In the genomic region with DNA sequence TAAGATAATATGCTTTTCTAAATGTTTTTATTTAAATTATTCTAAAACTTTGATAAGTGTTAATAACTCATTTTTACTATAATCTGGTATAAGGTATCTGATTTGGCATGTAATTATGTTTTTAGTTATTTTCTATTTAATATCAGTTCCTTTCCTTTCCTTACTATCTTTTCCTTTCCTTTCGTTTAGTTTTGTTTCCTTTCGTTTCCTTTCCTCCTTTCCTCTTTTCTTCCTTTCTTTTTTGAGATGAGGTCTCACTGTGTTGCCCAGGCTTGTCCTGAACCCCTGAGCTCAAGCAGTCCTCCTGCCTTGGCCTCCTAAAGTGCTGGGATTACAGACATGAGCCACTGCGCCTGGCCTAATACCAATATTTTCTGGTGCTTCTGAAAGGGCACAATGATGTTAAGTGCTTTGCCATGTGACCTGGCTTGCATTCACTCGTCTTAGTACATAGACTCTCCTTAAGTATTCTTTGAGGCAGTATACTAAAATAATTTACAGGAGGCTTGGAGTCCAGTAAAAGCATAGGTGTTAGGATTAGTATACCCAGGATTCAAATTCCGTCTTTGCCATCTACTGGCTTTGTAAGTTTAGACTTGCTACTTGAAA, we compare ENCODE assay signal across 15 cellular contexts. TPM values are rescaled to one million over a fixed set of nuclear protein-coding genes. Genes with fewer than 3 reads are reported as not detected.
DNase-seq lines count a peak whose midpoint lies in the region; ATAC-seq and TF ChIP-seq lines count a peak whose summit lies in the region.
"Had no signal": no experiment of that assay in that cellular context is flagged by ENCODE, and none has a peak within 500 bp of the region (broad histone marks: within the 10 kb centered on the region; RNA-seq: fewer than 3 reads in every experiment).

No MANE protein-coding gene starts in this region.

- H3K9me3 ChIP-seq in vagina, result no peaks in the 10 kb centered on the region
- H3K9me3 ChIP-seq: BLaER1 treated with 17β-estradiol and CSF1 and Interleukin-3, amounts not matched to agents 10 nM and 100 nM; prostate gland had no signal

- ATAC-seq in stimulated activated naive CD8-positive, alpha-beta T cell treated with anti-CD3 and anti-CD28 coated beads, Interleukin-15, Interleukin-2, amounts not matched to agents 100 U/mL and 50 U/mL, for 24 hours, result no peak
- ATAC-seq in activated CD8-positive, alpha-beta T cell treated with anti-CD3 and anti-CD28 coated beads, Interleukin-2, amount 10 ng/mL, durations not matched to agents 7 days and 5 days, result no peak
- ATAC-seq in HG03175 (IDR thresholded peaks at IDR 0.05; ENCODE audit: unreplicated experiment) (no peak), HG02571 (IDR thresholded peaks at IDR 0.05; ENCODE audit: unreplicated experiment) (no peak)
- ATAC-seq: stimulated activated naive CD8-positive, alpha-beta T cell treated with anti-CD3 and anti-CD28 coated beads, Interleukin-15, amount 100 ng/mL, for 72 hours had no signal

- peaks cover 65% of the 10 kb centered on the region for H3K36me3 Mint-ChIP-seq in stimulated activated naive CD8-positive, alpha-beta T cell treated with anti-CD3 and anti-CD28 coated beads, Interleukin-15, Interleukin-2, amounts not matched to agents 100 ng/mL and 50 ng/mL, for 24 hours (ENCODE audit: low read depth)
- peaks cover 51% of the 10 kb centered on the region for H3K36me3 Mint-ChIP-seq in activated CD8-positive, alpha-beta T cell treated with anti-CD3 and anti-CD28 coated beads, Interleukin-2, amount 10 ng/mL, durations not matched to agents 7 days and 5 days (ENCODE audit: low read depth)

- POLR2A ChIA-PET in activated CD8-positive, alpha-beta T cell treated with anti-CD3 and anti-CD28 coated beads, Interleukin-2, amount 10 ng/mL, durations not matched to agents 7 days and 5 days (lab: Charles Lee), result interaction anchor here (1.0 kb wide), 1 partner anchor 18 kb away, joined by 4 read pairs; a partner anchor contains a TSS

- CTCF ChIA-PET in activated CD8-positive, alpha-beta T cell treated with anti-CD3 and anti-CD28 coated beads, Interleukin-2, amount 10 ng/mL, durations not matched to agents 7 days and 5 days (lab: Charles Lee), result no interaction called here

- peaks cover 3 to 11% of the 10 kb centered on the region in 2 donors for H3K36me3 ChIP-seq in vagina
- H3K36me3 ChIP-seq: prostate gland had no signal

- H3K27me3 Mint-ChIP-seq in stimulated activated naive CD8-positive, alpha-beta T cell treated with anti-CD3 and anti-CD28 coated beads, Interleukin-15, Interleukin-2, amounts not matched to agents 100 ng/mL and 50 ng/mL, for 24 hours, result no peaks in the 10 kb centered on the region
- H3K27me3 Mint-ChIP-seq in activated CD8-positive, alpha-beta T cell treated with anti-CD3 and anti-CD28 coated beads, Interleukin-2, amount 10 ng/mL, durations not matched to agents 7 days and 5 days (ENCODE audit: low read depth), result no peaks in the 10 kb centered on the region
- H3K27me3 Mint-ChIP-seq: stimulated activated naive CD8-positive, alpha-beta T cell treated with anti-CD3 and anti-CD28 coated beads, Interleukin-15, amount 100 ng/mL, for 72 hours had no signal

- H3K27ac Mint-ChIP-seq in stimulated activated naive CD8-positive, alpha-beta T cell treated with anti-CD3 and anti-CD28 coated beads, Interleukin-15, Interleukin-2, amounts not matched to agents 100 ng/mL and 50 ng/mL, for 24 hours, result peak overlapping the region; percentile 46
- peak overlapping the region; percentile 66 for H3K27ac Mint-ChIP-seq in activated CD8-positive, alpha-beta T cell treated with anti-CD3 and anti-CD28 coated beads, Interleukin-2, amount 10 ng/mL, durations not matched to agents 7 days and 5 days

- peaks cover 26% of the 10 kb centered on the region for H3K4me1 ChIP-seq in vagina
- H3K4me1 ChIP-seq: prostate gland had no signal

- H3K4me3 ChIP-seq in vagina, result no peak overlapping the region
- H3K4me3 ChIP-seq: BLaER1 treated with 17β-estradiol and CSF1 and Interleukin-3, amounts not matched to agents 10 nM and 100 nM; prostate gland had no signal

- intact Hi-C loops in vagina (cut with DNase I), result no loop called here

- no peak for TF ChIP-seq CTCF in vagina (IDR thresholded peaks at IDR 0.05)

- DNase-seq in stimulated activated naive CD8-positive, alpha-beta T cell treated with anti-CD3 and anti-CD28 coated beads, Interleukin-15, Interleukin-2, amounts not matched to agents 100 U/mL and 50 U/mL, for 24 hours, result no peak
- no peak for DNase-seq in activated CD8-positive, alpha-beta T cell treated with anti-CD3 and anti-CD28 coated beads, Interleukin-2, amount 10 ng/mL, durations not matched to agents 7 days and 5 days
- DNase-seq in fibroblast of the conjunctiva (ENCODE audit: low read depth) (peak; percentile 27), vagina (ENCODE audit: extremely low spot score in 2 of 2) (no peak), kidney tubule cell (ENCODE audit: low spot score) (no peak)
- DNase-seq: GF-D8; Kasumi-1; NCI-H2081; stimulated activated CD4-positive, alpha-beta T cell treated with anti-CD3 and anti-CD28 coated beads, Interleukin-4, amount 100 ng/mL, for 24 hours; stimulated activated naive CD8-positive, alpha-beta T cell treated with anti-CD3 and anti-CD28 coated beads, Interleukin-15, amount 100 ng/mL, for 72 hours had no signal

- no peak for TF ChIP-seq POLR2A in vagina (IDR thresholded peaks at IDR 0.05)

- no peak overlapping the region for H3K4me3 Mint-ChIP-seq in stimulated activated naive CD8-positive, alpha-beta T cell treated with anti-CD3 and anti-CD28 coated beads, Interleukin-15, Interleukin-2, amounts not matched to agents 100 ng/mL and 50 ng/mL, for 24 hours
- no peak overlapping the region for H3K4me3 Mint-ChIP-seq in activated CD8-positive, alpha-beta T cell treated with anti-CD3 and anti-CD28 coated beads, Interleukin-2, amount 10 ng/mL, durations not matched to agents 7 days and 5 days
- H3K4me3 Mint-ChIP-seq: stimulated activated naive CD8-positive, alpha-beta T cell treated with anti-CD3 and anti-CD28 coated beads, Interleukin-15, amount 100 ng/mL, for 72 hours had no signal

- peak overlapping the region; percentile 77 for H3K27ac ChIP-seq in vagina
- H3K27ac ChIP-seq: BLaER1 treated with 17β-estradiol and CSF1 and Interleukin-3, amounts not matched to agents 10 nM and 100 nM; prostate gland had no signal

- no peaks in the 10 kb centered on the region for H3K9me3 Mint-ChIP-seq in stimulated activated naive CD8-positive, alpha-beta T cell treated with anti-CD3 and anti-CD28 coated beads, Interleukin-15, Interleukin-2, amounts not matched to agents 100 ng/mL and 50 ng/mL, for 24 hours
- H3K9me3 Mint-ChIP-seq in activated CD8-positive, alpha-beta T cell treated with anti-CD3 and anti-CD28 coated beads, Interleukin-2, amount 10 ng/mL, durations not matched to agents 7 days and 5 days (ENCODE audit: insufficient read depth), result no peaks in the 10 kb centered on the region
- H3K9me3 Mint-ChIP-seq: stimulated activated naive CD8-positive, alpha-beta T cell treated with anti-CD3 and anti-CD28 coated beads, Interleukin-15, amount 100 ng/mL, for 72 hours had no signal

- no peaks in the 10 kb centered on the region for H3K27me3 ChIP-seq in vagina
- H3K27me3 ChIP-seq: BLaER1 treated with 17β-estradiol and CSF1 and Interleukin-3, amounts not matched to agents 10 nM and 100 nM had no signal

- peaks cover 50% of the 10 kb centered on the region for H3K4me1 Mint-ChIP-seq in stimulated activated naive CD8-positive, alpha-beta T cell treated with anti-CD3 and anti-CD28 coated beads, Interleukin-15, Interleukin-2, amounts not matched to agents 100 ng/mL and 50 ng/mL, for 24 hours (ENCODE audit: low read depth)
- H3K4me1 Mint-ChIP-seq in activated CD8-positive, alpha-beta T cell treated with anti-CD3 and anti-CD28 coated beads, Interleukin-2, amount 10 ng/mL, durations not matched to agents 7 days and 5 days (ENCODE audit: low read depth), result peaks cover 48% of the 10 kb centered on the region

RNA-seq across cellular contexts. Expression of a gene that starts 18.7 kb away (rescaled TPM):
- total RNA-seq in activated CD8-positive, alpha-beta T cell treated with anti-CD3 and anti-CD28 coated beads, Interleukin-2, amount 10 ng/mL, durations not matched to agents 7 days and 5 days, result 10 to 100 TPM; 49.3 to 54.1 TPM
- 39.5 TPM for total RNA-seq in vagina

RNA-seq across cellular contexts. Expression of a gene that starts 18.8 kb away (rescaled TPM):
- total RNA-seq in activated CD8-positive, alpha-beta T cell treated with anti-CD3 and anti-CD28 coated beads, Interleukin-2, amount 10 ng/mL, durations not matched to agents 7 days and 5 days, result 1 to 10 TPM; 1.4 to 3.6 TPM
- total RNA-seq in vagina, result 10.3 TPM
